ENCODE assay signal across 13 cellular contexts in the genomic region with DNA sequence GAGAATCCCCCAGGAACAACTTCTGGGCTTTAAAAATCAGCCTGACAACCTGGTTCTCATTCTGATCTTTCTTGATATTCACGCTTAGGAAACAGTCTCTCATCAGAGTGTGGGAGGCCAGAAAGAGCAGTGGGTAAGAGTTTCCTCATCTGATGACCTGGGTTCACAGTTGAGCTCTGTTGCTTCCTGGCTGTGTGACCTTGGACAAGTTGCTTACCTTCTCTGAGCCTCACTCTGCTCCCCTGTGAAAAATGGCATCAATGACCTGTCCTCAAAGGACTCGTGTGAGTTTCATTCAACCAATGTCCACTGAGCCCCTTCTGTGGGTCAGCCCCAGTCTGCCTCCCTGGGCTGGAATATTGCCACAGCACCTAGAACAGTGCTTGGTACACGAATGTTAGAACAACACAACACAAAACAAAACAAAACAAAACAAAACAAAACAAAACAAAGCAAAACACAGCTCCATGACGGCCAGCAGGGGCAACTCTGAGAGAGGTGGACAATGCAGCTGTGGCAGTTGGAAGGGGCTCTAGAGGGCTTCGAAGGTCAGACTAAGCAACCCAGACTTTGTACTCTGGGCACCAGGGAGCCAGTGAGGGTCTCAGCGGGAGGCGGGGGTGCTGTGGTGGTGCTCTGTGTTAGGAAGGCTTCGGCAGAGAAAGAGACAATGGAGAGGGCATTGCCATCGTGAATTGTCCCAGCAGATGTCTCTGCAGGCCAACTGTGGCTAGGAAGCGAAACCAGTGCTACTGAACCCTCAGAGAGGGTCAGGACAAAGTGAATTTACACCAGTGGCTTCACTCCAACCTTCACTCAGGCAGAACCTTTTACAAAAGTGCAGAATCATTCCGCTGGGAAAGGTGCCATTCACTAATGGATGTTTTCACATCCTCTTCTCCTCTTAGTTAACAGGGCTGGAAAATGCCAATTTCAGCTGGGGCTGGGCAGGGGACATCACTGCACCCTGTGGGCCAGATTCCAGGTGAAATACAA. TPM values are rescaled to one million over a fixed set of nuclear protein-coding genes. Genes with fewer than 3 reads are reported as not detected.
DNase-seq lines count a peak whose midpoint lies in the region; ATAC-seq and TF ChIP-seq lines count a peak whose summit lies in the region.
"Had no signal": no experiment of that assay in that cellular context is flagged by ENCODE, and none has a peak within 500 bp of the region (broad histone marks: within the 10 kb centered on the region; RNA-seq: fewer than 3 reads in every experiment).

No MANE protein-coding gene starts in this region.

- H3K4me3 ChIP-seq in epithelial cell of proximal tubule (ENCODE audit: low read depth, low read length) = no peak overlapping the region

- DNase-seq in DMS79 treated with DMSO at 0.1 percent for 48 hours (lab: John Stamatoyannopoulos, UW) (peak; percentile 79), NCI-H2196 treated with DMSO at 0.1 percent for 48 hours (lab: John Stamatoyannopoulos, UW; ENCODE audit: unreplicated experiment) (peak; percentile 73), epithelial cell of proximal tubule (ENCODE audit: low read depth) (peak; percentile 81), occipital lobe (lab: John Stamatoyannopoulos, UW) (peak; percentile 13), germinal center (ENCODE audit: low spot score) (no peak), AG08396 (ENCODE audit: low spot score) (no peak)
- DNase-seq: activated CD8-positive, alpha-beta memory T cell treated with anti-CD3 and anti-CD28 coated beads for 24 hours; activated naive CD8-positive, alpha-beta T cell treated with anti-CD3 and anti-CD28 coated beads for 36 hours; CD8-positive, alpha-beta memory T cell; NCI-H82; T-cell had no signal

- no peak for ATAC-seq in GM18867 (IDR thresholded peaks at IDR 0.05; ENCODE audit: unreplicated experiment)
- ATAC-seq in HG03432 (IDR thresholded peaks at IDR 0.05; ENCODE audit: unreplicated experiment) = no peak
- ATAC-seq: T-cell had no signal

- TF ChIP-seq CTCF in epithelial cell of proximal tubule (conservative IDR thresholded peaks at IDR 0.05; ENCODE audit: low read depth, low read length) = peak; percentile 57

RNA-seq across cellular contexts. Expression of a gene that starts 14.3 kb away (rescaled TPM):
- total RNA-seq in epithelial cell of proximal tubule = not detected in 2 replicates
- total RNA-seq in occipital lobe = 17.0 TPM
- total RNA-seq: activated naive CD8-positive, alpha-beta T cell treated with anti-CD3 and anti-CD28 coated beads for 36 hours had no signal

Comparison
In these comparisons a context has a peak if more than half of its experiments do, and no peak if none do; other contexts are left out.
1. DNase-seq: peak in DMS79 treated with DMSO at 0.1 percent for 48 hours (single experiment), NCI-H2196 treated with DMSO at 0.1 percent for 48 hours (single experiment), epithelial cell of proximal tubule (single experiment) and occipital lobe (single experiment); none in germinal center (single experiment) and AG08396 (single experiment).
2. RNA of a gene that starts 14.3 kb away (total RNA-seq): 17.0 TPM in occipital lobe (single experiment); not detected in epithelial cell of proximal tubule; every median in the first group is over 10 times any median in the second.